ENCODE assay signal across 30 cellular contexts in genomic region chr1:44040856-44041255, GRCh38. TPM values are rescaled to one million over a fixed set of nuclear protein-coding genes. Genes with fewer than 3 reads are reported as not detected.
A peak's percentile ranks its signal among the peaks of the same experiment; 100 is the strongest.
DNase-seq lines count a peak whose midpoint lies in the region; ATAC-seq and TF ChIP-seq lines count a peak whose summit lies in the region.
"Had no signal": no experiment of that assay in that cellular context is flagged by ENCODE, and none has a peak within 500 bp of the region (broad histone marks: within the 10 kb centered on the region; RNA-seq: fewer than 3 reads in every experiment).

No MANE protein-coding gene starts in this region.

- H3K27me3 ChIP-seq in PC-3 (ENCODE audit: low read length) (no peaks in the 10 kb centered on the region), SJCRH30 (no peaks in the 10 kb centered on the region)
- H3K27me3 ChIP-seq: BLaER1, breast epithelium, foreskin keratinocyte, thyroid gland, vagina had no signal

- 0 out of 2 replicates have a peak overlapping the region, but pooled peaks have one; percentile 0 for H3K4me2 ChIP-seq in PC-3 (ENCODE audit: low read length)
- H3K4me2 ChIP-seq: BLaER1 had no signal

- intact Hi-C loops in PC-3 (cut with micrococcal nuclease) = no loop called here

- H3K9me2 ChIP-seq in PC-3 (replicated peaks; ENCODE audit: low read length) = no peaks in the 10 kb centered on the region

- H3F3A ChIP-seq in PC-3 (ENCODE audit: low read length, unreplicated experiment) = no peaks in the 10 kb centered on the region

- TF ChIP-seq CTCF in PC-3 (conservative IDR thresholded peaks at IDR 0.05; ENCODE audit: low read depth, low read length) = no peak

- no peaks in the 10 kb centered on the region for H4K20me1 ChIP-seq in PC-3 (ENCODE audit: low read length)
- H4K20me1 ChIP-seq: BLaER1 had no signal

- H3K9ac ChIP-seq in PC-3 (ENCODE audit: low read length) = no peak overlapping the region
- H3K9ac ChIP-seq: BLaER1 had no signal

- DNase-seq in ELR (ENCODE audit: low read depth) (peak; percentile 35), PC-3 (peak; percentile 38), fibroblast of gingiva (ENCODE audit: low read depth) (peak; percentile 63), renal cortical epithelial cell (ENCODE audit: low read depth) (peak; percentile 56), SK-N-DZ (ENCODE audit: low spot score) (no peak), HK-2 (ENCODE audit: unreplicated experiment) (no peak), SJCRH30 (no peak)
- DNase-seq: ACHN; activated CD4-positive, alpha-beta memory T cell treated with anti-CD3 and anti-CD28 coated beads, Interleukin-2, amount 10 ng/mL, durations not matched to agents 7 days and 5 days; activated CD8-positive, alpha-beta memory T cell treated with anti-CD3 and anti-CD28 coated beads, Interleukin-2, amount 50 U/mL, for 4 hours; activated naive CD4-positive, alpha-beta T cell treated with anti-CD3 and anti-CD28 coated beads, Interleukin-2, amount 10 ng/mL, durations not matched to agents 7 days and 5 days; anterior cingulate cortex; foreskin keratinocyte; heart left ventricle; kidney; lower lobe of right lung; naive thymus-derived CD8-positive, alpha-beta T cell; NCI-H1105 treated with DMSO at 0.1 percent for 48 hours; NCI-H187 treated with DMSO at 0.1 percent for 48 hours; NCI-H524 treated with DMSO at 0.1 percent for 48 hours; stimulated activated CD4-positive, alpha-beta T cell treated with anti-CD3 and anti-CD28 coated beads, Interleukin-4, amount 100 ng/mL, for 1 hour; T-helper 17 cell; thyroid gland had no signal

- ATAC-seq in PC-3 (no peak), HG02970 (IDR thresholded peaks at IDR 0.05; ENCODE audit: low FRiP score, unreplicated experiment) (no peak)
- ATAC-seq: activated CD4-positive, CD25-positive, alpha-beta regulatory T cell treated with anti-CD3 and anti-CD28 coated beads, Interleukin-2, amount 50 U/mL, for 24 hours; foreskin keratinocyte; heart left ventricle; lower lobe of right lung; naive thymus-derived CD8-positive, alpha-beta T cell; Right ventricle myocardium inferior; sciatic nerve; T-helper 17 cell had no signal

- peak overlapping the region; percentile 2; the same call in 1 of the 2 replicates for H3K27ac ChIP-seq in PC-3 (ENCODE audit: low read length)
- H3K27ac ChIP-seq in SJCRH30 = no peak overlapping the region
- H3K27ac ChIP-seq: BLaER1, breast epithelium, foreskin keratinocyte, heart left ventricle, lower lobe of right lung, thyroid gland, vagina had no signal

- POLR2A ChIA-PET in PC-3 (lab: Charles Lee; ENCODE audit: unreplicated experiment) = no interaction called here

- no peaks in the 10 kb centered on the region for H3K36me3 ChIP-seq in PC-3 (ENCODE audit: low read depth, low read length)
- H3K36me3 ChIP-seq in SJCRH30 = no peaks in the 10 kb centered on the region
- H3K36me3 ChIP-seq: BLaER1, breast epithelium, heart left ventricle, lower lobe of right lung, thyroid gland, vagina had no signal

- H3K79me2 ChIP-seq in PC-3 (ENCODE audit: low read length) = no peaks in the 10 kb centered on the region

- no peak overlapping the region for H2AFZ ChIP-seq in PC-3 (ENCODE audit: low read length)

- CTCF ChIA-PET in PC-3 (lab: Charles Lee) = no interaction called here

- peaks cover 60% of the 10 kb centered on the region for H3K4me1 ChIP-seq in PC-3 (ENCODE audit: insufficient read depth, low read length)
- peaks cover 12% of the 10 kb centered on the region for H3K4me1 ChIP-seq in SJCRH30
- H3K4me1 ChIP-seq: breast epithelium had no signal

- H3K9me3 ChIP-seq in PC-3 (ENCODE audit: low read length) (no peaks in the 10 kb centered on the region), SJCRH30 (replicated peaks) (no peaks in the 10 kb centered on the region)
- H3K9me3 ChIP-seq: BLaER1, breast epithelium, heart left ventricle, lower lobe of right lung, thyroid gland, vagina had no signal

- H3K4me3 ChIP-seq in PC-3 (ENCODE audit: low read length) = no peak overlapping the region
- H3K4me3 ChIP-seq in SJCRH30 = no peak overlapping the region
- H3K4me3 ChIP-seq: BLaER1, breast epithelium, heart left ventricle, lower lobe of right lung, thyroid gland, vagina had no signal

- BruUV-seq in PC-3 (replicated peaks; lab: Mats Ljungman, UMichigan) = no TSS peak

RNA-seq across cellular contexts. Expression of gene SLC6A9, which starts 9.6 kb away (rescaled TPM):
- 11.2 and 15.7 TPM in 2 replicates for total RNA-seq in PC-3 (2014; rRNA removed)
- 2.8 and 5.0 TPM in 2 replicates for total RNA-seq in renal cortical epithelial cell
- 1.4 and 2.4 TPM in 2 replicates for polyA plus RNA-seq in SK-N-DZ (2014; cell fraction: cytosol; rRNA removed)
- 4.3 and 5.4 TPM in 2 replicates for polyA plus RNA-seq in SK-N-DZ (2014; cell fraction: nucleus; rRNA removed)
- total RNA-seq in SJCRH30 (2014; rRNA removed; shearing (Covaris generic)) = 0.51 and 0.63 TPM in 2 replicates
- polyA plus RNA-seq: naive thymus-derived CD8-positive, alpha-beta T cell had no signal

RNA-seq across cellular contexts. Expression of gene CCDC24, which starts 49.5 kb away (rescaled TPM):
- total RNA-seq in PC-3 (2014; rRNA removed) = 10.1 and 21.9 TPM in 2 replicates
- total RNA-seq in renal cortical epithelial cell = 6.3 and 6.5 TPM in 2 replicates
- polyA plus RNA-seq in SK-N-DZ (2014; cell fraction: cytosol; rRNA removed) = 5.1 and 7.1 TPM in 2 replicates
- polyA plus RNA-seq in SK-N-DZ (2014; cell fraction: nucleus; rRNA removed) = 11.6 and 14.3 TPM in 2 replicates
- total RNA-seq in SJCRH30 (2014; rRNA removed; shearing (Covaris generic)) = 0.85 and 1.6 TPM in 2 replicates

Comparison
In these comparisons a context has a peak if more than half of its experiments do, and no peak if none do; other contexts are left out.
1. DNase-seq: peak in ELR (single experiment), PC-3 (single experiment), fibroblast of gingiva (single experiment) and renal cortical epithelial cell (single experiment); none in SK-N-DZ (single experiment), HK-2 (single experiment) and SJCRH30 (0 of 2).